ENCODE assay signal across 8 cellular contexts in the genomic region with DNA sequence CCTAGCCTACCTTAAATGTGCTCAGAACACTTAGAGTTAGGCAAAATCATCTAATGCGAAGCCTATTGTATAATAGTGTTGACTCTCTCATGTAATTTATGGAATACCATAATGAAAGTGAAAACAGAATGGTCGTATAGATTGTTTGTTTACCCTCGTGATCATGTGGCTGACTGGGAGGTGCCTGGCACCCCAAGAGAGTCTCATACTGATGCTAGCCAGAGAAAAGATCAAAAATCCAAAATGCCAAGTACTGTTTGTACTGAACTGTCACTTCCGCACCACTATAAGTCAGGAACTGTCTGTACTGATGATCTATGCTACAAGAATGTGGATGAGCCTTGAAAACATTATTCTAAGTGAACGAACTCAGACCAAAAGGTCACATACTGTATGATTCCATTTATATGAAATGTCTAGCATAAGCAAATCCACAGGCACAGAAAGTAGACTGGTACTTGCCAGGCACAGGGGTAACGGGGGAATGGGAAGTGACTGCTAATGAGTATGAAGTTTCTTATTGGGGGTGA. TPM values are rescaled to one million over a fixed set of nuclear protein-coding genes. Genes with fewer than 3 reads are reported as not detected.
A peak's percentile ranks its signal among the peaks of the same experiment; 100 is the strongest.
DNase-seq lines count a peak whose midpoint lies in the region; ATAC-seq and TF ChIP-seq lines count a peak whose summit lies in the region.

No MANE protein-coding gene starts in this region.

- H3K36me3 Mint-ChIP-seq in activated CD8-positive, alpha-beta memory T cell treated with anti-CD3 and anti-CD28 coated beads, Interleukin-2, amount 10 ng/mL, durations not matched to agents 7 days and 5 days = peaks cover 31% of the 10 kb centered on the region

- H3K4me3 Mint-ChIP-seq in activated CD8-positive, alpha-beta memory T cell treated with anti-CD3 and anti-CD28 coated beads, Interleukin-2, amount 10 ng/mL, durations not matched to agents 7 days and 5 days = no peak overlapping the region

- H3K27ac Mint-ChIP-seq in activated CD8-positive, alpha-beta memory T cell treated with anti-CD3 and anti-CD28 coated beads, Interleukin-2, amount 10 ng/mL, durations not matched to agents 7 days and 5 days = peak overlapping the region; percentile 2

- peaks cover 72 to 97% of the 10 kb centered on the region in 2 donors for H3K4me1 ChIP-seq in adrenal gland (replicated peaks in 1 of 2)
- peaks cover 44 to 58% (median 48%) of the 10 kb centered on the region in 3 donors for H3K4me1 ChIP-seq in skeletal muscle tissue (ENCODE audit: control insufficient read depth in 3 of 3, insufficient read depth in 3 of 3, low read length in 3 of 3)

- peak overlapping the region; percentile 79 to 94 (median 86) for H3K27ac ChIP-seq in adrenal gland
- H3K27ac ChIP-seq in skeletal muscle tissue (ENCODE audit: low read depth, low read length) = peak overlapping the region; percentile 37

- WGBS in adrenal gland, 4 donors = 9 to 13% (median 10%) methylated on average over 6 of the region's 6 CpGs

- no peaks in the 10 kb centered on the region for H3K9me3 Mint-ChIP-seq in activated CD8-positive, alpha-beta memory T cell treated with anti-CD3 and anti-CD28 coated beads, Interleukin-2, amount 10 ng/mL, durations not matched to agents 7 days and 5 days (ENCODE audit: low read depth)

- intact Hi-C loops in adrenal gland (cut with DNase I) = no loop called here
- intact Hi-C loops in left cardiac atrium (cut with DNase I) = loop anchor here in 1 of 2 donors (2.0 kb wide), 1 partner anchor 25 kb away; no protein-coding TSS in a partner anchor

- TF ChIP-seq POLR2A in adrenal gland (IDR thresholded peaks at IDR 0.05) = peak in 1 of 2 donors; percentile 54

- peak; percentile 64 for ATAC-seq in activated CD8-positive, alpha-beta memory T cell treated with anti-CD3 and anti-CD28 coated beads, Interleukin-2, amount 10 ng/mL, durations not matched to agents 7 days and 5 days
- ATAC-seq in left cardiac atrium (peak; percentile 56 to 75), GM19397 (IDR thresholded peaks at IDR 0.05; ENCODE audit: unreplicated experiment) (no peak)

- TF ChIP-seq CTCF in adrenal gland (IDR thresholded peaks at IDR 0.05) = no peak

- H3K4me1 Mint-ChIP-seq in activated CD8-positive, alpha-beta memory T cell treated with anti-CD3 and anti-CD28 coated beads, Interleukin-2, amount 10 ng/mL, durations not matched to agents 7 days and 5 days = peaks cover 32% of the 10 kb centered on the region

- peaks cover 0 to 4% of the 10 kb centered on the region in 2 donors for H3K36me3 ChIP-seq in adrenal gland (replicated peaks in 1 of 2)
- H3K36me3 ChIP-seq in skeletal muscle tissue (ENCODE audit: control insufficient read depth in 3 of 3, insufficient read depth in 3 of 3, low read length in 3 of 3) = peaks cover 0 to 3% (median 2%) of the 10 kb centered on the region in 3 donors

- H3K9me3 ChIP-seq in adrenal gland (replicated peaks in 1 of 3) = no peaks in the 10 kb centered on the region
- H3K9me3 ChIP-seq in skeletal muscle tissue (ENCODE audit: control insufficient read depth in 3 of 3, low read length in 3 of 3) = no peaks in the 10 kb centered on the region

- CTCF ChIA-PET in activated CD8-positive, alpha-beta memory T cell treated with anti-CD3 and anti-CD28 coated beads, Interleukin-2, amount 10 ng/mL, durations not matched to agents 7 days and 5 days (lab: Charles Lee) = interaction anchor here (1.2 kb wide), 1 partner anchor 19 kb away, joined by 3 read pairs; no protein-coding TSS in a partner anchor

- DNase-seq in activated CD8-positive, alpha-beta memory T cell treated with anti-CD3 and anti-CD28 coated beads, Interleukin-2, amount 10 ng/mL, durations not matched to agents 7 days and 5 days = no peak
- DNase-seq in activated CD8-positive, alpha-beta memory T cell treated with anti-CD3 and anti-CD28 coated beads, Interleukin-2, amount 50 U/mL, for 48 hours = no peak
- DNase-seq in adrenal gland (peak in 4 of 7 donors; percentile 52 to 81 (median 68)), left cardiac atrium (no peak), NCI-H2227 treated with DMSO at 0.1 percent for 48 hours (lab: John Stamatoyannopoulos, UW) (no peak), SK-N-DZ (ENCODE audit: low spot score) (no peak)

- H3K9ac ChIP-seq in skeletal muscle tissue (ENCODE audit: low read depth in 1 of 3, low read length in 3 of 3) = peak overlapping the region; percentile 48 to 63 (median 54)

- H3K4me3 ChIP-seq in adrenal gland (peak overlapping the region in 2 of 4 donors; percentile 16 to 38), skeletal muscle tissue (ENCODE audit: low read length in 3 of 3) (peak overlapping the region; percentile 18 to 63 (median 50))

- H3K27me3 ChIP-seq in adrenal gland (no peaks in the 10 kb centered on the region), skeletal muscle tissue (ENCODE audit: control insufficient read depth in 3 of 3, insufficient read depth in 3 of 3, low read length in 3 of 3) (no peaks in the 10 kb centered on the region)

- H3K27me3 Mint-ChIP-seq in activated CD8-positive, alpha-beta memory T cell treated with anti-CD3 and anti-CD28 coated beads, Interleukin-2, amount 10 ng/mL, durations not matched to agents 7 days and 5 days = no peaks in the 10 kb centered on the region

RNA-seq across cellular contexts. Expression of gene ZMYND8, which starts 22.4 kb away (rescaled TPM):
- total RNA-seq in activated CD8-positive, alpha-beta memory T cell treated with anti-CD3 and anti-CD28 coated beads, Interleukin-2, amount 10 ng/mL, durations not matched to agents 7 days and 5 days = 10 to 100 TPM; 39.4 to 45.2 TPM
- 100 to 1,000 TPM in 2 of 8 donors, 10 to 100 TPM in 6; 58.4 to 116 (median 70.5) TPM for total RNA-seq in adrenal gland
- polyA plus RNA-seq in adrenal gland = 10 to 100 TPM; 37.0 to 83.9 (median 64.1) TPM
- 10 to 100 TPM; 22.6 to 27.5 TPM for total RNA-seq in left cardiac atrium
- total RNA-seq in skeletal muscle tissue = 13.6 TPM
- 44.5 and 55.5 TPM in 2 replicates for polyA plus RNA-seq in SK-N-DZ (2014; cell fraction: cytosol; rRNA removed)
- 49.4 and 91.3 TPM in 2 replicates for polyA plus RNA-seq in SK-N-DZ (2014; cell fraction: nucleus; rRNA removed)

Comparison
In these comparisons a context has a peak if more than half of its experiments do, and no peak if none do; other contexts are left out.
1. DNase-seq: peak in adrenal gland (4 of 7); none in activated CD8-positive, alpha-beta memory T cell treated with anti-CD3 and anti-CD28 coated beads, Interleukin-2, amount 10 ng/mL, durations not matched to agents 7 days and 5 days (single experiment), activated CD8-positive, alpha-beta memory T cell treated with anti-CD3 and anti-CD28 coated beads, Interleukin-2, amount 50 U/mL, for 48 hours (single experiment), left cardiac atrium (single experiment), NCI-H2227 treated with DMSO at 0.1 percent for 48 hours (single experiment) and SK-N-DZ (single experiment).